In the genomic region with DNA sequence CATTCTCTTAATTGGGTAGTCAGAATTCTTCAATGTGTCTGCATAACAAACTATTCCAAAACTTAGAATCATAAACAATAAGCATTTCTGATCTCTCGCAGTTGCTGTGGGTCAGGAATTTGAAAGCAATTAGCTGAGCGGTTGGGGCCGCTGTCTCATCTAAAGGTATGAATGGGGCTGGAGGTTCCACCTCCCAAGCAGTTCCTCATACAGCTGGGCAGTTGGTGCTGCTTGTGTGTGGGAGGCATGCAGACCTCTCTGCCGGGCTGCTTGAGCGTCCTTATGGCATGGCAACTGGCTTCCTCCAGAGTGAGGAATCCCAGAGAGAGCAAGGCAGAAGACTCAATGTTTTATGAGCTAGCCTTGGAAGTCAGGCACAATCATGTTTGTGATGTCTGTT, we compare ENCODE assay signal across 15 cellular contexts. TPM values are rescaled to one million over a fixed set of nuclear protein-coding genes. Genes with fewer than 3 reads are reported as not detected.
DNase-seq lines count a peak whose midpoint lies in the region; ATAC-seq and TF ChIP-seq lines count a peak whose summit lies in the region.
"Had no signal": no experiment of that assay in that cellular context is flagged by ENCODE, and none has a peak within 500 bp of the region (broad histone marks: within the 10 kb centered on the region; RNA-seq: fewer than 3 reads in every experiment).

No MANE protein-coding gene starts in this region.

- no peak overlapping the region for H2AFZ ChIP-seq in DND-41 (ENCODE audit: low read depth, low read length)

- H3K27ac Mint-ChIP-seq in activated T-helper 1 cell treated with anti-CD3 and anti-CD28 coated beads, Interleukin-12 subunit alpha, Interleukin-12 subunit beta, Interleukin-2, Interleukin-4 antibody, amounts not matched to agents 30 ng/mL and 10 ng/mL and 1 ng/mL, durations not matched to agents 14 hours and 24 hours and 36 hours = peak overlapping the region; percentile 64
- H3K27ac Mint-ChIP-seq in naive thymus-derived CD4-positive, alpha-beta T cell = peak overlapping the region; percentile 82 to 100 (median 96)
- no peak overlapping the region for H3K27ac Mint-ChIP-seq in HFFc6

- peaks cover 4% of the 10 kb centered on the region for H3K79me2 ChIP-seq in DND-41 (ENCODE audit: insufficient read depth, low read length)

- H3K4me2 ChIP-seq in DND-41 (ENCODE audit: insufficient read depth, low read length) = no peak overlapping the region

- no peaks in the 10 kb centered on the region for H3K27me3 Mint-ChIP-seq in activated T-helper 1 cell treated with anti-CD3 and anti-CD28 coated beads, Interleukin-12 subunit alpha, Interleukin-12 subunit beta, Interleukin-2, Interleukin-4 antibody, amounts not matched to agents 30 ng/mL and 10 ng/mL and 1 ng/mL, durations not matched to agents 14 hours and 24 hours and 36 hours (ENCODE audit: insufficient read depth)
- H3K27me3 Mint-ChIP-seq in naive thymus-derived CD4-positive, alpha-beta T cell = no peaks in the 10 kb centered on the region
- peaks cover 11% of the 10 kb centered on the region for H3K27me3 Mint-ChIP-seq in HFFc6 (ENCODE audit: insufficient read depth)

- no peaks in the 10 kb centered on the region for H3K9me3 ChIP-seq in DND-41 (ENCODE audit: insufficient read depth, low read length, severe bottlenecking)
- no peaks in the 10 kb centered on the region for H3K9me3 ChIP-seq in naive thymus-derived CD4-positive, alpha-beta T cell (ENCODE audit: control insufficient read depth in 2 of 3, low read length in 3 of 3)
- H3K9me3 ChIP-seq: left ventricle myocardium inferior had no signal

- H3K4me3 ChIP-seq in DND-41 (ENCODE audit: low read depth in 1 of 2, low read length in 2 of 2) = no peak overlapping the region
- H3K4me3 ChIP-seq in naive thymus-derived CD4-positive, alpha-beta T cell (ENCODE audit: low read length) = no peak overlapping the region
- H3K4me3 ChIP-seq: left ventricle myocardium inferior, mucosa of descending colon had no signal

- peaks cover 7% of the 10 kb centered on the region for H3K36me3 Mint-ChIP-seq in activated T-helper 1 cell treated with anti-CD3 and anti-CD28 coated beads, Interleukin-12 subunit alpha, Interleukin-12 subunit beta, Interleukin-2, Interleukin-4 antibody, amounts not matched to agents 30 ng/mL and 10 ng/mL and 1 ng/mL, durations not matched to agents 14 hours and 24 hours and 36 hours (ENCODE audit: low read depth)
- H3K36me3 Mint-ChIP-seq in naive thymus-derived CD4-positive, alpha-beta T cell = peaks cover 0 to 26% (median 0%) of the 10 kb centered on the region in 5 donors
- H3K36me3 Mint-ChIP-seq in HFFc6 (ENCODE audit: low read depth) = no peaks in the 10 kb centered on the region

- ATAC-seq in DND-41 (ENCODE audit: insufficient read depth, low read depth) (no peak), GM21423 (IDR thresholded peaks at IDR 0.05; ENCODE audit: unreplicated experiment) (no peak)
- no peak for ATAC-seq in naive thymus-derived CD4-positive, alpha-beta T cell
- ATAC-seq: activated CD4-positive, CD25-positive, alpha-beta regulatory T cell treated with anti-CD3 and anti-CD28 coated beads, Interleukin-2, amount 50 U/mL, for 24 hours had no signal

- TF ChIP-seq CTCF in DND-41 (IDR thresholded peaks at IDR 0.05; ENCODE audit: borderline replicate concordance, extremely low read depth, low read length, poor library complexity, severe bottlenecking) (no peak), HFFc6 (IDR thresholded peaks at IDR 0.05) (no peak)

- H3K27ac ChIP-seq in DND-41 (ENCODE audit: low read length) = peak overlapping the region; percentile 96
- peak overlapping the region; percentile 50 for H3K27ac ChIP-seq in naive thymus-derived CD4-positive, alpha-beta T cell (ENCODE audit: low read depth, low read length)
- H3K27ac ChIP-seq: left ventricle myocardium inferior had no signal

- peaks cover 14% of the 10 kb centered on the region for H3K9me3 Mint-ChIP-seq in activated T-helper 1 cell treated with anti-CD3 and anti-CD28 coated beads, Interleukin-12 subunit alpha, Interleukin-12 subunit beta, Interleukin-2, Interleukin-4 antibody, amounts not matched to agents 30 ng/mL and 10 ng/mL and 1 ng/mL, durations not matched to agents 14 hours and 24 hours and 36 hours
- peaks cover 0 to 16% (median 6%) of the 10 kb centered on the region in 11 donors for H3K9me3 Mint-ChIP-seq in naive thymus-derived CD4-positive, alpha-beta T cell
- H3K9me3 Mint-ChIP-seq in HFFc6 = peaks cover 4% of the 10 kb centered on the region

- H3K27me3 ChIP-seq in DND-41 (ENCODE audit: insufficient read depth, low read length, poor library complexity) = no peaks in the 10 kb centered on the region
- no peaks in the 10 kb centered on the region for H3K27me3 ChIP-seq in naive thymus-derived CD4-positive, alpha-beta T cell (ENCODE audit: control insufficient read depth in 2 of 2, insufficient read depth in 2 of 2, low read length in 2 of 2)

- DNase-seq in CD1c-positive myeloid dendritic cell (ENCODE audit: extremely low spot score) (peak; percentile 48), DND-41 (no peak), cortex of kidney (lab: John Stamatoyannopoulos, UW) (no peak), HFFc6 (no peak), cerebellum (ENCODE audit: low spot score) (no peak)
- DNase-seq in activated T-helper 1 cell treated with anti-CD3 and anti-CD28 coated beads, Interleukin-12 subunit alpha, Interleukin-12 subunit beta, Interleukin-2, Interleukin-4 antibody, amounts not matched to agents 30 ng/mL and 10 ng/mL and 1 ng/mL, durations not matched to agents 14 hours and 24 hours and 36 hours (ENCODE audit: low spot score) = no peak
- DNase-seq in naive thymus-derived CD4-positive, alpha-beta T cell = no peak
- DNase-seq: GDM1; left ventricle myocardium inferior; MM.1S; mucosa of descending colon; NCI-H187; stimulated activated CD4-positive, alpha-beta T cell treated with anti-CD3 and anti-CD28 coated beads, Interleukin-1b, Interleukin-23, amount 100 ng/mL, for 48 hours had no signal

- peaks cover 97% of the 10 kb centered on the region for H3K4me1 Mint-ChIP-seq in activated T-helper 1 cell treated with anti-CD3 and anti-CD28 coated beads, Interleukin-12 subunit alpha, Interleukin-12 subunit beta, Interleukin-2, Interleukin-4 antibody, amounts not matched to agents 30 ng/mL and 10 ng/mL and 1 ng/mL, durations not matched to agents 14 hours and 24 hours and 36 hours (ENCODE audit: low read depth)
- H3K4me1 Mint-ChIP-seq in naive thymus-derived CD4-positive, alpha-beta T cell = peaks cover 90 to 100% (median 100%) of the 10 kb centered on the region in 7 donors
- H3K4me1 Mint-ChIP-seq in HFFc6 (ENCODE audit: low read depth) = no peaks in the 10 kb centered on the region

- no peak overlapping the region for H3K9ac ChIP-seq in DND-41 (ENCODE audit: low read depth, low read length)

- no peaks in the 10 kb centered on the region for H3K36me3 ChIP-seq in DND-41 (ENCODE audit: insufficient read depth, low read length)
- no peaks in the 10 kb centered on the region for H3K36me3 ChIP-seq in naive thymus-derived CD4-positive, alpha-beta T cell (ENCODE audit: control insufficient read depth in 2 of 3, insufficient read depth in 3 of 3, low read length in 3 of 3)
- H3K36me3 ChIP-seq: left ventricle myocardium inferior had no signal

- H4K20me1 ChIP-seq in DND-41 (ENCODE audit: insufficient read depth, low read length) = no peaks in the 10 kb centered on the region

- intact Hi-C loops in activated T-helper 1 cell treated with anti-CD3 and anti-CD28 coated beads, Interleukin-12 subunit alpha, Interleukin-12 subunit beta, Interleukin-2, Interleukin-4 antibody, amounts not matched to agents 30 ng/mL and 10 ng/mL and 1 ng/mL, durations not matched to agents 14 hours and 24 hours and 36 hours (cut with micrococcal nuclease) = no loop called here
- intact Hi-C loops in naive thymus-derived CD4-positive, alpha-beta T cell (cut with micrococcal nuclease) = no loop called here

- peaks cover 77% of the 10 kb centered on the region for H3K4me1 ChIP-seq in DND-41 (ENCODE audit: insufficient read depth, low read length)
- H3K4me1 ChIP-seq in naive thymus-derived CD4-positive, alpha-beta T cell (ENCODE audit: control insufficient read depth in 2 of 2, insufficient read depth in 2 of 2, low read length in 2 of 2) = peaks cover 90 to 98% of the 10 kb centered on the region in 2 donors
- H3K4me1 ChIP-seq: left ventricle myocardium inferior had no signal

- CTCF ChIA-PET in naive thymus-derived CD4-positive, alpha-beta T cell (lab: Charles Lee) = interaction anchor here (1.0 to 3.0 kb wide), 3 partner anchors 21 to 99 kb away, joined by 3 to 14 read pairs (median 5); no protein-coding TSS in a partner anchor

- peak overlapping the region; percentile 74 for H3K4me3 Mint-ChIP-seq in activated T-helper 1 cell treated with anti-CD3 and anti-CD28 coated beads, Interleukin-12 subunit alpha, Interleukin-12 subunit beta, Interleukin-2, Interleukin-4 antibody, amounts not matched to agents 30 ng/mL and 10 ng/mL and 1 ng/mL, durations not matched to agents 14 hours and 24 hours and 36 hours
- peak overlapping the region; percentile 53 to 90 (median 80) for H3K4me3 Mint-ChIP-seq in naive thymus-derived CD4-positive, alpha-beta T cell
- no peak overlapping the region for H3K4me3 Mint-ChIP-seq in HFFc6

- POLR2A ChIA-PET in naive thymus-derived CD4-positive, alpha-beta T cell (lab: Charles Lee) = interaction anchor here (0.6 to 13.1 kb wide), 15 partner anchors 6 to 96 kb away, joined by 3 to 139 read pairs (median 8); no protein-coding TSS in a partner anchor

RNA-seq across cellular contexts. Expression of a gene that starts 30.2 kb away (rescaled TPM):
- total RNA-seq in activated T-helper 1 cell treated with anti-CD3 and anti-CD28 coated beads, Interleukin-12 subunit alpha, Interleukin-12 subunit beta, Interleukin-2, Interleukin-4 antibody, amounts not matched to agents 30 ng/mL and 10 ng/mL and 1 ng/mL, durations not matched to agents 14 hours and 24 hours and 36 hours = 388 and 411 TPM in 2 replicates
- 100 to 1,000 TPM; 389 to 465 (median 460) TPM for total RNA-seq in naive thymus-derived CD4-positive, alpha-beta T cell
- polyA plus RNA-seq in naive thymus-derived CD4-positive, alpha-beta T cell = 100 to 1,000 TPM; 114 to 268 TPM
- not detected for total RNA-seq in HFFc6 (2021; fragmentation: NEBNext Ultra II Directional; extraction: Animal tissue kit (Norgen Biotek cat#: 25700))
- total RNA-seq in cerebellum = 18.4 TPM

Comparison
In these comparisons a context has a peak if more than half of its experiments do, and no peak if none do; other contexts are left out.
1. RNA of a gene that starts 30.2 kb away (total RNA-seq): 389 to 465 TPM in naive thymus-derived CD4-positive, alpha-beta T cell and 388 to 411 TPM in activated T-helper 1 cell treated with anti-CD3 and anti-CD28 coated beads, Interleukin-12 subunit alpha, Interleukin-12 subunit beta, Interleukin-2, Interleukin-4 antibody, amounts not matched to agents 30 ng/mL and 10 ng/mL and 1 ng/mL, durations not matched to agents 14 hours and 24 hours and 36 hours; 18.4 TPM in cerebellum (single experiment) and not detected in HFFc6; every median in the first group is over 10 times any median in the second.